In genomic region chr1:204763773-204764427, GRCh38 we compare ENCODE assay signal across 1 cellular context.
TF ChIP-seq lines count a peak whose summit lies in the region.

No MANE protein-coding gene starts in this region.

TF ChIP-seq in WTC11, 78 proteins besides CTCF, POLR2A, EP300 and RAD21 (continued from another document):
- TF ChIP-seq ZNF219 (CRISPR knock-in tag; IDR thresholded peaks at IDR 0.05; ENCODE audit: borderline replicate concordance) (0 out of 2 replicates have a peak, but pooled peaks have one; percentile 20), GTF2I (CRISPR knock-in tag; conservative IDR thresholded peaks at IDR 0.05) (no peak), ARID4B (CRISPR knock-in tag; IDR thresholded peaks at IDR 0.05; ENCODE audit: borderline replicate concordance) (0 out of 2 replicates have a peak, but pooled peaks have one; percentile 73), KAT7 (CRISPR knock-in tag; IDR thresholded peaks at IDR 0.05; ENCODE audit: borderline replicate concordance) (no peak)
